15 cellular contexts compared by ENCODE assay signal in the genomic region with DNA sequence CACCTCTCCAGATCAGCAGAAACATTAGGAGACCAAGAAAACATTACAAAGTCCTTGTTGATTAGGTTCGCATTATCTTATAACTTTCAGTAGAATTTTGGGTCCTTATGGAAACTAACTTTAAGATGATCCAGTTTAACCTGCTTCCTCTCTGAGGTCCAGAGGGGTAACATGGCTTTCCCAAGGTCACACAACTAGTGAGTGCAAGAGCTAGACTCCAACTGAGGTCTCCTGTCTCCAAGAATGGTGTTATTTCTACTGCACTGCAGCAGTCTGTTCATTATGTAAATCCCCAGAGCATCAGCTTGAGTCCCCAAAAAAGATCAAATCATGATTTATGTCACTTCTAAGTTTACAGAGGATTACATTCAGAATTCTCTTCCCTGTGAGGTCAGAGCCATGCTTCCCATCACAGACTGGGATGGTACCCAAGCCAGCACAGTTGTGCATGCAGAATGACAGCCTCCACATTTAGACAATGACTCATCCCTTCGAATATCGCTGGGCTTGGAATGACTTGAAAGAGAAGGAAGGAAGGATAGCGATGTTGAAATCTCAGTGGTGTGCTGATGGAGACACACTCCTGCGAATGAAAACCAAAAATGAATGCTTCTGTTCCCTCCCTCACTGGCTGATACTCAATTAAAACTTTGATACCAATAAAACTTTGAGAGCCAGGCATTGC.
DNase-seq lines count a peak whose midpoint lies in the region; ATAC-seq, FAIRE-seq and TF ChIP-seq lines count a peak whose summit lies in the region.
"Had no signal": no experiment of that assay in that cellular context is flagged by ENCODE, and none has a peak within 500 bp of the region (broad histone marks: within the 10 kb centered on the region; RNA-seq: fewer than 3 reads in every experiment).

No MANE protein-coding gene starts in this region.

- H3K4me1 Mint-ChIP-seq in CD8-positive, alpha-beta T cell (ENCODE audit: low read depth): no peaks in the 10 kb centered on the region
- H3K4me1 Mint-ChIP-seq: CD4-positive, alpha-beta memory T cell; IgD-negative memory B cell had no signal

- H3K9ac ChIP-seq in MM.1S (ENCODE audit: low read length): no peak overlapping the region

- peak; percentile 38 to 68 for DNase-seq in A549 (ENCODE audit: low read depth in 1 of 2, low spot score in 1 of 2)
- DNase-seq in HCEC 1CT: peak; percentile 88
- peak in 41 of 58 donors; percentile 3 to 80 (median 33) for DNase-seq in anterior cingulate cortex (lab: John Stamatoyannopoulos, UW)
- peak; percentile 68 for DNase-seq in right atrium auricular region (ENCODE audit: low spot score)
- DNase-seq in CD8-positive, alpha-beta T cell: no peak
- DNase-seq in NCI-H187 (lab: John Stamatoyannopoulos, UW): no peak
- no peak for DNase-seq in MM.1S
- DNase-seq: CD4-positive, alpha-beta memory T cell; foreskin melanocyte; naive thymus-derived CD4-positive, alpha-beta T cell; NCI-H69 had no signal

- TF ChIP-seq POLR2A in A549 (IDR thresholded peaks at IDR 0.05; ENCODE audit: low read length): no peak

- H3K36me3 ChIP-seq in right atrium auricular region (no peaks in the 10 kb centered on the region), MM.1S (replicated peaks; ENCODE audit: insufficient read depth, low read length) (no peaks in the 10 kb centered on the region)
- H3K36me3 ChIP-seq in CD8-positive, alpha-beta T cell (ENCODE audit: insufficient read depth, low read length): no peaks in the 10 kb centered on the region

- H3K27ac Mint-ChIP-seq in CD8-positive, alpha-beta T cell: no peak overlapping the region
- H3K27ac Mint-ChIP-seq: activated naive CD4-positive, alpha-beta T cell treated with anti-CD3 and anti-CD28 coated beads, Interleukin-2, amount 50 U/mL, for 72 hours; CD4-positive, alpha-beta memory T cell; IgD-negative memory B cell; naive thymus-derived CD4-positive, alpha-beta T cell had no signal

- H3F3A ChIP-seq in MM.1S (ENCODE audit: insufficient read depth, low read length): no peaks in the 10 kb centered on the region

- TF ChIP-seq CTCF in A549 (IDR thresholded peaks at IDR 0.05) (no peak), right atrium auricular region (IDR thresholded peaks at IDR 0.05) (no peak), MM.1S (IDR thresholded peaks at IDR 0.05; ENCODE audit: low read length) (no peak)
- TF ChIP-seq CTCF in CD8-positive, alpha-beta T cell (IDR thresholded peaks at IDR 0.05): no peak

- peak overlapping the region; percentile 27 to 69; a peak in 4 of 6 replicates for H3K27ac ChIP-seq in A549
- H3K27ac ChIP-seq in right atrium auricular region: no peak overlapping the region
- no peak overlapping the region for H3K27ac ChIP-seq in CD8-positive, alpha-beta T cell (ENCODE audit: low read depth, low read length)
- no peak overlapping the region for H3K27ac ChIP-seq in MM.1S (ENCODE audit: low read length)
- H3K27ac ChIP-seq: VCaP had no signal

- intact Hi-C loops in CD8-positive, alpha-beta T cell (cut with DNase I, micrococcal nuclease): no loop called here

- CTCF ChIA-PET in A549 (lab: Yijun Ruan, JAX): interaction anchor here (0.8 kb wide), 1 partner anchor 85 kb away, joined by 3 read pairs; no protein-coding TSS in a partner anchor
- CTCF ChIA-PET in CD8-positive, alpha-beta T cell (lab: Charles Lee): interaction anchor here (0.9 kb wide), 1 partner anchor 11 kb away, joined by 3 read pairs; no protein-coding TSS in a partner anchor

- H3K27me3 Mint-ChIP-seq in CD8-positive, alpha-beta T cell (ENCODE audit: low read depth): peaks cover 9% of the 10 kb centered on the region

- no peak overlapping the region for H2AFZ ChIP-seq in MM.1S (ENCODE audit: low read length)

- WGBS in A549 (ENCODE audit: missing lambda C conversion rate): 20% methylated on average over 5 of the region's 5 CpGs

- peaks cover 28% of the 10 kb centered on the region for H3K9me3 ChIP-seq in A549
- peaks cover 0 to 14% of the 10 kb centered on the region in 2 donors for H3K9me3 ChIP-seq in right atrium auricular region
- H3K9me3 ChIP-seq in CD8-positive, alpha-beta T cell (ENCODE audit: low read length): no peaks in the 10 kb centered on the region
- H3K9me3 ChIP-seq in MM.1S (replicated peaks; ENCODE audit: insufficient read depth, low read length): no peaks in the 10 kb centered on the region

- peak; percentile 35 to 41; a peak in 2 of 5 replicates for TF ChIP-seq EP300 in A549 (IDR thresholded peaks at IDR 0.05)

- no peak overlapping the region for H3K4me3 Mint-ChIP-seq in CD8-positive, alpha-beta T cell
- H3K4me3 Mint-ChIP-seq: CD4-positive, alpha-beta memory T cell; IgD-negative memory B cell; naive thymus-derived CD4-positive, alpha-beta T cell had no signal

- H3K4me2 ChIP-seq in A549 (peak overlapping the region; percentile 35), MM.1S (ENCODE audit: low read depth, low read length) (no peak overlapping the region)

- FAIRE-seq in A549 (lab: Jason Lieb, UNC): no peak

- no peak for TF ChIP-seq RAD21 in A549 (conservative IDR thresholded peaks at IDR 0.05 in 1 of 2, IDR thresholded peaks at IDR 0.05 in 1 of 2)

- peaks cover 35% of the 10 kb centered on the region for H3K4me1 ChIP-seq in A549
- no peaks in the 10 kb centered on the region for H3K4me1 ChIP-seq in right atrium auricular region
- H3K4me1 ChIP-seq in CD8-positive, alpha-beta T cell (ENCODE audit: insufficient read depth, low read length): no peaks in the 10 kb centered on the region
- H3K4me1 ChIP-seq in MM.1S (ENCODE audit: low read length): no peaks in the 10 kb centered on the region

- H3K9me2 ChIP-seq in MM.1S (replicated peaks; ENCODE audit: insufficient read depth, low read length): no peaks in the 10 kb centered on the region

- no peaks in the 10 kb centered on the region for H3K27me3 ChIP-seq in right atrium auricular region
- H3K27me3 ChIP-seq in CD8-positive, alpha-beta T cell (ENCODE audit: insufficient read depth, low read length): no peaks in the 10 kb centered on the region
- H3K27me3 ChIP-seq in MM.1S (replicated peaks; ENCODE audit: insufficient read depth, low read length): no peaks in the 10 kb centered on the region

- no peaks in the 10 kb centered on the region for H4K20me1 ChIP-seq in MM.1S (ENCODE audit: insufficient read depth, low read length)

- H3K4me3 ChIP-seq in A549: no peak overlapping the region
- no peak overlapping the region for H3K4me3 ChIP-seq in right atrium auricular region
- H3K4me3 ChIP-seq in CD8-positive, alpha-beta T cell (ENCODE audit: low read depth, low read length): no peak overlapping the region
- H3K4me3 ChIP-seq in MM.1S (ENCODE audit: low read length): no peak overlapping the region

- no peaks in the 10 kb centered on the region for H3K36me3 Mint-ChIP-seq in CD8-positive, alpha-beta T cell
- H3K36me3 Mint-ChIP-seq: CD4-positive, alpha-beta memory T cell; IgD-negative memory B cell had no signal

- POLR2A ChIA-PET in A549 (lab: Yijun Ruan, JAX): no interaction called here
- POLR2A ChIA-PET in CD8-positive, alpha-beta T cell (lab: Charles Lee): no interaction called here

- H3K9me3 Mint-ChIP-seq in CD8-positive, alpha-beta T cell: peaks cover 10% of the 10 kb centered on the region

- H3K79me2 ChIP-seq in MM.1S (ENCODE audit: low read length): no peaks in the 10 kb centered on the region

- ATAC-seq in A549: peak; percentile 86
- ATAC-seq in CD8-positive, alpha-beta T cell: no peak
- ATAC-seq in GM19463 (IDR thresholded peaks at IDR 0.05; ENCODE audit: unreplicated experiment): no peak
- ATAC-seq: activated naive CD4-positive, alpha-beta T cell treated with anti-CD3 and anti-CD28 coated beads, Interleukin-2, amount 50 U/mL, for 72 hours; naive thymus-derived CD4-positive, alpha-beta T cell had no signal

TF ChIP-seq in A549, 52 proteins besides CTCF, POLR2A, EP300 and RAD21:
- TF ChIP-seq, protein P1, sequence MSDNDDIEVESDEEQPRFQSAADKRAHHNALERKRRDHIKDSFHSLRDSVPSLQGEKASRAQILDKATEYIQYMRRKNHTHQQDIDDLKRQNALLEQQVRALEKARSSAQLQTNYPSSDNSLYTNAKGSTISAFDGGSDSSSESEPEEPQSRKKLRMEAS (IDR thresholded peaks at IDR 0.05): peak; percentile 47; the same call in 1 of the 2 replicates
- TF ChIP-seq JUNB (IDR thresholded peaks at IDR 0.05) (peak; percentile 92), CEBPB (IDR thresholded peaks at IDR 0.05) (peak; percentile 71 to 79), RARB (CRISPR knock-in tag; IDR thresholded peaks at IDR 0.05) (no peak), FOSL2 (IDR thresholded peaks at IDR 0.05) (peak; percentile 77), FOSL2 (CRISPR knock-in tag; IDR thresholded peaks at IDR 0.05) (peak; percentile 75), HEYL (CRISPR knock-in tag; IDR thresholded peaks at IDR 0.05) (no peak), PHF8 (IDR thresholded peaks at IDR 0.05; ENCODE audit: borderline replicate concordance, low read depth) (no peak), JUN (IDR thresholded peaks at IDR 0.05) (peak in 1 of 2 experiments; percentile 54; a peak in 3 of 5 replicates), GATA3 (IDR thresholded peaks at IDR 0.05; ENCODE audit: borderline replicate concordance) (peak; percentile 52; the same call in 1 of the 2 replicates)
- TF ChIP-seq, protein P2, sequence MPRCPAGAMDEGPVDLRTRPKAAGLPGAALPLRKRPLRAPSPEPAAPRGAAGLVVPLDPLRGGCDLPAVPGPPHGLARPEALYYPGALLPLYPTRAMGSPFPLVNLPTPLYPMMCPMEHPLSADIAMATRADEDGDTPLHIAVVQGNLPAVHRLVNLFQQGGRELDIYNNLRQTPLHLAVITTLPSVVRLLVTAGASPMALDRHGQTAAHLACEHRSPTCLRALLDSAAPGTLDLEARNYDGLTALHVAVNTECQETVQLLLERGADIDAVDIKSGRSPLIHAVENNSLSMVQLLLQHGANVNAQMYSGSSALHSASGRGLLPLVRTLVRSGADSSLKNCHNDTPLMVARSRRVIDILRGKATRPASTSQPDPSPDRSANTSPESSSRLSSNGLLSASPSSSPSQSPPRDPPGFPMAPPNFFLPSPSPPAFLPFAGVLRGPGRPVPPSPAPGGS (IDR thresholded peaks at IDR 0.05): 0 out of 3 replicates have a peak, but pooled peaks have one; percentile 51

Comparison
In these comparisons a context has a peak if more than half of its experiments do, and no peak if none do; other contexts are left out.
1. ATAC-seq: peak in A549 (2 of 2); none in CD8-positive, alpha-beta T cell (single experiment) and GM19463 (single experiment).
2. DNase-seq: peak in A549 (2 of 2), HCEC 1CT (single experiment), anterior cingulate cortex (41 of 58) and right atrium auricular region (single experiment); none in CD8-positive, alpha-beta T cell (0 of 7), NCI-H187 (0 of 2) and MM.1S (single experiment).
3. H3K27ac ChIP-seq: peak in A549 (2 of 2); none in right atrium auricular region (0 of 2), CD8-positive, alpha-beta T cell (single experiment) and MM.1S (single experiment).